Comparison of ENCODE assay signal across 1 cellular context in genomic region chr18:76992226-76993084, GRCh38.
TF ChIP-seq lines count a peak whose summit lies in the region.

No MANE protein-coding gene starts in this region.

TF ChIP-seq in HepG2, 621 proteins besides CTCF, POLR2A, EP300 and RAD21 (continued from another document):
- TF ChIP-seq, protein P1, sequence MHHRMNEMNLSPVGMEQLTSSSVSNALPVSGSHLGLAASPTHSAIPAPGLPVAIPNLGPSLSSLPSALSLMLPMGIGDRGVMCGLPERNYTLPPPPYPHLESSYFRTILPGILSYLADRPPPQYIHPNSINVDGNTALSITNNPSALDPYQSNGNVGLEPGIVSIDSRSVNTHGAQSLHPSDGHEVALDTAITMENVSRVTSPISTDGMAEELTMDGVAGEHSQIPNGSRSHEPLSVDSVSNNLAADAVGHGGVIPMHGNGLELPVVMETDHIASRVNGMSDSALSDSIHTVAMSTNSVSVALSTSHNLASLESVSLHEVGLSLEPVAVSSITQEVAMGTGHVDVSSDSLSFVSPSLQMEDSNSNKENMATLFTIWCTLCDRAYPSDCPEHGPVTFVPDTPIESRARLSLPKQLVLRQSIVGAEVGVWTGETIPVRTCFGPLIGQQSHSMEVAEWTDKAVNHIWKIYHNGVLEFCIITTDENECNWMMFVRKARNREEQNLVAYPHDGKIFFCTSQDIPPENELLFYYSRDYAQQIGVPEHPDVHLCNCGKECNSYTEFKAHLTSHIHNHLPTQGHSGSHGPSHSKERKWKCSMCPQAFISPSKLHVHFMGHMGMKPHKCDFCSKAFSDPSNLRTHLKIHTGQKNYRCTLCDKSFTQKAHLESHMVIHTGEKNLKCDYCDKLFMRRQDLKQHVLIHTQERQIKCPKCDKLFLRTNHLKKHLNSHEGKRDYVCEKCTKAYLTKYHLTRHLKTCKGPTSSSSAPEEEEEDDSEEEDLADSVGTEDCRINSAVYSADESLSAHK (CRISPR knock-in tag; IDR thresholded peaks at IDR 0.05; ENCODE audit: borderline replicate concordance): no peak
- TF ChIP-seq CHD4 (IDR thresholded peaks at IDR 0.05; ENCODE audit: borderline replicate concordance, low read length) (no peak), ZSCAN31 (CRISPR knock-in tag; IDR thresholded peaks at IDR 0.05; ENCODE audit: low read depth) (no peak)
- TF ChIP-seq, protein P2, sequence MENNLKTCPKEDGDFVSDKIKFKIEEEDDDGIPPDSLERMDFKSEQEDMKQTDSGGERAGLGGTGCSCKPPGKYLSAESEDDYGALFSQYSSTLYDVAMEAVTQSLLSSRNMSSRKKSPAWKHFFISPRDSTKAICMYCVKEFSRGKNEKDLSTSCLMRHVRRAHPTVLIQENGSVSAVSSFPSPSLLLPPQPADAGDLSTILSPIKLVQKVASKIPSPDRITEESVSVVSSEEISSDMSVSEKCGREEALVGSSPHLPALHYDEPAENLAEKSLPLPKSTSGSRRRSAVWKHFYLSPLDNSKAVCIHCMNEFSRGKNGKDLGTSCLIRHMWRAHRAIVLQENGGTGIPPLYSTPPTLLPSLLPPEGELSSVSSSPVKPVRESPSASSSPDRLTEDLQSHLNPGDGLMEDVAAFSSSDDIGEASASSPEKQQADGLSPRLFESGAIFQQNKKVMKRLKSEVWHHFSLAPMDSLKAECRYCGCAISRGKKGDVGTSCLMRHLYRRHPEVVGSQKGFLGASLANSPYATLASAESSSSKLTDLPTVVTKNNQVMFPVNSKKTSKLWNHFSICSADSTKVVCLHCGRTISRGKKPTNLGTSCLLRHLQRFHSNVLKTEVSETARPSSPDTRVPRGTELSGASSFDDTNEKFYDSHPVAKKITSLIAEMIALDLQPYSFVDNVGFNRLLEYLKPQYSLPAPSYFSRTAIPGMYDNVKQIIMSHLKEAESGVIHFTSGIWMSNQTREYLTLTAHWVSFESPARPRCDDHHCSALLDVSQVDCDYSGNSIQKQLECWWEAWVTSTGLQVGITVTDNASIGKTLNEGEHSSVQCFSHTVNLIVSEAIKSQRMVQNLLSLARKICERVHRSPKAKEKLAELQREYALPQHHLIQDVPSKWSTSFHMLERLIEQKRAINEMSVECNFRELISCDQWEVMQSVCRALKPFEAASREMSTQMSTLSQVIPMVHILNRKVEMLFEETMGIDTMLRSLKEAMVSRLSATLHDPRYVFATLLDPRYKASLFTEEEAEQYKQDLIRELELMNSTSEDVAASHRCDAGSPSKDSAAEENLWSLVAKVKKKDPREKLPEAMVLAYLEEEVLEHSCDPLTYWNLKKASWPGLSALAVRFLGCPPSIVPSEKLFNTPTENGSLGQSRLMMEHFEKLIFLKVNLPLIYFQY (CRISPR knock-in tag; IDR thresholded peaks at IDR 0.05; ENCODE audit: borderline replicate concordance): no peak
